Comparison of ENCODE assay signal across 12 cellular contexts in genomic region chr21:35565204-35565611, GRCh38.
DNase-seq lines count a peak whose midpoint lies in the region; ATAC-seq and TF ChIP-seq lines count a peak whose summit lies in the region.
"Had no signal": no experiment of that assay in that cellular context is flagged by ENCODE, and none has a peak within 500 bp of the region (broad histone marks: within the 10 kb centered on the region; RNA-seq: fewer than 3 reads in every experiment).

No MANE protein-coding gene starts in this region.

- H2AFZ ChIP-seq in SK-N-SH (ENCODE audit: low read depth): peak overlapping the region; percentile 77

- H3K4me3 Mint-ChIP-seq in stimulated activated naive B cell treated with anti-CD40 and anti-IgM and Interleukin-4, amounts not matched to agents 10 μg/mL and 1 μg/mL and 100 μg/mL, for 72 hours: no peak overlapping the region
- H3K4me3 Mint-ChIP-seq: T-helper 1 cell treated with Interleukin-12 subunit alpha and Interleukin-12 subunit beta and Interleukin-4 antibody, amounts not matched to agents 30 μg/mL and 1 μg/mL, for 36 hours had no signal

- peak; percentile 60 for DNase-seq in H4 (ENCODE audit: low spot score)
- DNase-seq in SK-N-SH: no peak
- DNase-seq in fibroblast of villous mesenchyme (ENCODE audit: low read depth): peak; percentile 91
- no peak for DNase-seq in SHP77 treated with DMSO at 0.1 percent for 48 hours (lab: John Stamatoyannopoulos, UW)
- DNase-seq in stimulated activated naive B cell treated with anti-CD40 and anti-IgM and Interleukin-4, amounts not matched to agents 10 μg/mL and 1 μg/mL and 100 μg/mL, for 72 hours: no peak
- DNase-seq in Kasumi-1 (lab: John Stamatoyannopoulos, UW): no peak
- DNase-seq: NCI-H1105 had no signal

- peaks cover 34% of the 10 kb centered on the region for H3F3A ChIP-seq in SK-N-SH (replicated peaks; ENCODE audit: insufficient read depth)

- H3K4me1 Mint-ChIP-seq in stimulated activated naive B cell treated with anti-CD40 and anti-IgM and Interleukin-4, amounts not matched to agents 10 μg/mL and 1 μg/mL and 100 μg/mL, for 72 hours: no peaks in the 10 kb centered on the region

- H3K27me3 ChIP-seq in SK-N-SH (ENCODE audit: insufficient read depth) (no peaks in the 10 kb centered on the region), skeletal muscle tissue (ENCODE audit: control insufficient read depth in 3 of 3, insufficient read depth in 3 of 3, low read length in 3 of 3) (no peaks in the 10 kb centered on the region)
- H3K27me3 ChIP-seq: tibial nerve had no signal

- H3K27ac Mint-ChIP-seq in stimulated activated naive B cell treated with anti-CD40 and anti-IgM and Interleukin-4, amounts not matched to agents 10 μg/mL and 1 μg/mL and 100 μg/mL, for 72 hours: no peak overlapping the region
- H3K27ac Mint-ChIP-seq: T-helper 1 cell treated with Interleukin-12 subunit alpha and Interleukin-12 subunit beta and Interleukin-4 antibody, amounts not matched to agents 30 μg/mL and 1 μg/mL, for 36 hours had no signal

- H3K9me2 ChIP-seq in SK-N-SH: no peaks in the 10 kb centered on the region

- CTCF ChIA-PET in SK-N-SH (lab: Yijun Ruan, JAX): interaction anchor here (0.5 kb wide), 1 partner anchor 8 kb away, joined by 3 read pairs; no protein-coding TSS in a partner anchor

- H3K4me3 ChIP-seq in SK-N-SH (ENCODE audit: low read depth in 2 of 2, low read length in 1 of 2) (no peak overlapping the region), fibroblast of villous mesenchyme (ENCODE audit: low read depth, low read length) (no peak overlapping the region), skeletal muscle tissue (ENCODE audit: low read length in 3 of 3) (peak overlapping the region; percentile 36 to 57 (median 38))
- H3K4me3 ChIP-seq: prostate gland, tibial nerve had no signal

- H3K79me2 ChIP-seq in SK-N-SH (ENCODE audit: insufficient read depth): no peaks in the 10 kb centered on the region

- no peaks in the 10 kb centered on the region for H4K20me1 ChIP-seq in SK-N-SH (ENCODE audit: insufficient read depth)

- peak overlapping the region; percentile 73 for H3K4me2 ChIP-seq in SK-N-SH

- H3K27ac ChIP-seq in SK-N-SH (ENCODE audit: low read depth in 2 of 2, low read length in 1 of 2) (peak overlapping the region; percentile 43 to 94), skeletal muscle tissue (ENCODE audit: low read depth, low read length) (peak overlapping the region; percentile 69)
- H3K27ac ChIP-seq: prostate gland had no signal

- no peak for TF ChIP-seq RAD21 in SK-N-SH (IDR thresholded peaks at IDR 0.05; ENCODE audit: low read length)

- H3K27me3 Mint-ChIP-seq in stimulated activated naive B cell treated with anti-CD40 and anti-IgM and Interleukin-4, amounts not matched to agents 10 μg/mL and 1 μg/mL and 100 μg/mL, for 72 hours: peaks cover 0 to 8% of the 10 kb centered on the region in 2 donors

- under 1% methylated on average over 5 of the region's 5 CpGs for WGBS in SK-N-SH (ENCODE audit: low lambda C conversion rate)

- no peak for ATAC-seq in HG03565 (IDR thresholded peaks at IDR 0.05; ENCODE audit: unreplicated experiment)
- ATAC-seq in stimulated activated naive B cell treated with anti-CD40 and anti-IgM and Interleukin-4, amounts not matched to agents 10 μg/mL and 1 μg/mL and 100 μg/mL, for 72 hours (replicated peaks): no peak

- TF ChIP-seq CTCF in SK-N-SH (IDR thresholded peaks at IDR 0.05): no peak
- TF ChIP-seq CTCF in fibroblast of villous mesenchyme (IDR thresholded peaks at IDR 0.05; ENCODE audit: insufficient read depth, low read depth, low read length): no peak

- H3K36me3 ChIP-seq in SK-N-SH (replicated peaks in 1 of 2; ENCODE audit: control insufficient read depth in 1 of 2, insufficient read depth in 2 of 2, low read length in 1 of 2): no peaks in the 10 kb centered on the region
- no peaks in the 10 kb centered on the region for H3K36me3 ChIP-seq in skeletal muscle tissue (ENCODE audit: control insufficient read depth in 3 of 3, insufficient read depth in 3 of 3, low read length in 3 of 3)
- H3K36me3 ChIP-seq: prostate gland, tibial nerve had no signal

- POLR2A ChIA-PET in SK-N-SH (lab: Yijun Ruan, JAX): no interaction called here

- H3K36me3 Mint-ChIP-seq in stimulated activated naive B cell treated with anti-CD40 and anti-IgM and Interleukin-4, amounts not matched to agents 10 μg/mL and 1 μg/mL and 100 μg/mL, for 72 hours: no peaks in the 10 kb centered on the region

- TF ChIP-seq EP300 in SK-N-SH (IDR thresholded peaks at IDR 0.05; ENCODE audit: borderline replicate concordance in 1 of 2, low read depth in 1 of 2, low read length in 1 of 2): 0 out of 4 replicates have a peak, but pooled peaks of 1 of the 2 experiments have one; percentile 24

- peak overlapping the region; percentile 63 for H3K9ac ChIP-seq in SK-N-SH
- no peak overlapping the region for H3K9ac ChIP-seq in skeletal muscle tissue (ENCODE audit: low read depth in 1 of 3, low read length in 3 of 3)

- peaks cover 0 to 18% of the 10 kb centered on the region in 2 experiments; a peak in 3 of 4 replicates for H3K4me1 ChIP-seq in SK-N-SH (ENCODE audit: control insufficient read depth in 1 of 2, insufficient read depth in 2 of 2, low read depth in 1 of 2, low read length in 1 of 2)
- H3K4me1 ChIP-seq in skeletal muscle tissue (ENCODE audit: control insufficient read depth in 3 of 3, insufficient read depth in 3 of 3, low read length in 3 of 3): peaks cover 4 to 17% (median 13%) of the 10 kb centered on the region in 3 donors
- H3K4me1 ChIP-seq: prostate gland had no signal

- H3K9me3 ChIP-seq in SK-N-SH: no peaks in the 10 kb centered on the region
- H3K9me3 ChIP-seq in skeletal muscle tissue (ENCODE audit: control insufficient read depth in 3 of 3, low read length in 3 of 3): no peaks in the 10 kb centered on the region
- H3K9me3 ChIP-seq: prostate gland had no signal

- peaks cover 2 to 3% of the 10 kb centered on the region in 2 donors for H3K9me3 Mint-ChIP-seq in stimulated activated naive B cell treated with anti-CD40 and anti-IgM and Interleukin-4, amounts not matched to agents 10 μg/mL and 1 μg/mL and 100 μg/mL, for 72 hours

TF ChIP-seq in SK-N-SH, 30 proteins besides CTCF, POLR2A, EP300 and RAD21:
- TF ChIP-seq ELF1 (IDR thresholded peaks at IDR 0.05) (peak; percentile 81), FOXM1 (IDR thresholded peaks at IDR 0.05; ENCODE audit: low read depth) (no peak), JUND (IDR thresholded peaks at IDR 0.05) (peak; percentile 56), RXRA (IDR thresholded peaks at IDR 0.05; ENCODE audit: borderline replicate concordance, low read depth) (peak; percentile 48; the same call in 1 of the 2 replicates), TCF12 (IDR thresholded peaks at IDR 0.05) (peak; percentile 33; the same call in 1 of the 2 replicates), MAX (IDR thresholded peaks at IDR 0.05; ENCODE audit: low read depth) (peak; percentile 76), MXI1 (IDR thresholded peaks at IDR 0.05; ENCODE audit: low read depth, low read length) (no peak), MEF2A (IDR thresholded peaks at IDR 0.05; ENCODE audit: borderline replicate concordance, low read depth) (peak; percentile 91), YY1 (IDR thresholded peaks at IDR 0.05; ENCODE audit: low read depth) (peak; percentile 77; the same call in 1 of the 2 replicates), FOSL2 (IDR thresholded peaks at IDR 0.05; ENCODE audit: borderline replicate concordance, low read depth) (peak; percentile 73; the same call in 1 of the 2 replicates), PBX3 (IDR thresholded peaks at IDR 0.05) (no peak), TEAD4 (IDR thresholded peaks at IDR 0.05; ENCODE audit: borderline replicate concordance, insufficient read depth) (no peak), RCOR1 (IDR thresholded peaks at IDR 0.05; ENCODE audit: low read length) (no peak)

Comparison
In these comparisons a context has a peak if more than half of its experiments do, and no peak if none do; other contexts are left out.
1. DNase-seq: peak in H4 (single experiment) and fibroblast of villous mesenchyme (single experiment); none in SK-N-SH (single experiment), SHP77 treated with DMSO at 0.1 percent for 48 hours (single experiment), stimulated activated naive B cell treated with anti-CD40 and anti-IgM and Interleukin-4, amounts not matched to agents 10 μg/mL and 1 μg/mL and 100 μg/mL, for 72 hours (single experiment) and Kasumi-1 (0 of 2).
2. H3K4me3 ChIP-seq: peak in skeletal muscle tissue (3 of 3); none in SK-N-SH (0 of 2) and fibroblast of villous mesenchyme (single experiment).